Comparison of ENCODE assay signal across 1 cellular context in the genomic region with DNA sequence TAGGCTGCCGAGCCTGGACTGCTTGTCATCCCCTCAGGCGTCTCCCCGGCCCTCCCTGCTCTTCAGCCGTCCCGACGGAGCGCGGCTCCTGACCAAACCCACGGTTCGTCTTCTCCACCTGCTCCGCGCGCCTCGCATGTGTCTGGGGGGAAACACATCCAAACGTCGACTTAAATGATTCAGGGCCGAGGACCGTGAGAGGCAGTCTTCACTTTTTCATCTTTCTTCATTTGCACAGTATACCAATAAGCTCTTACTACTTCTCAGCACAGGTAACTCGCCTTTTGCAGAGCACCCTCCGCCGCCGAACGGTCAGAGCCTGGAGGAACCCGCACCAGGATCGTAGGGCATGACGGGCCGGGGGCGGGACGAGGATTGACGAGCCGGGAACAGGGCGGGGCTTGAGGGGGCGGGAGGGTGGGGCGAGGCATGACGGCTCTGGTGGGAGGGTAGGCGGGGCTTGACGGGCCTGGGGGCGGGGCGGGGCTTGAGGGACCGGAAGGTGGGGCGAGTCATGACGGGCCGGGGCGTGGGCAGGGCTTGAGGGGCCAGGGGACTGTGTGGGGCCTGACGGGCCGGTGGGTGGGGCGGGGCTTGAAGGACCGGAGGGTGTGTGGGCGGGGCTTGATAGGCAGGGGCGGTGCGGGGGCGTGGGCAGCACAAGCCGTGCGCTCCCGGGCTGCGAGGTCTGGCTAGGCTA.
TF ChIP-seq lines count a peak whose summit lies in the region.

A gene with protein sequence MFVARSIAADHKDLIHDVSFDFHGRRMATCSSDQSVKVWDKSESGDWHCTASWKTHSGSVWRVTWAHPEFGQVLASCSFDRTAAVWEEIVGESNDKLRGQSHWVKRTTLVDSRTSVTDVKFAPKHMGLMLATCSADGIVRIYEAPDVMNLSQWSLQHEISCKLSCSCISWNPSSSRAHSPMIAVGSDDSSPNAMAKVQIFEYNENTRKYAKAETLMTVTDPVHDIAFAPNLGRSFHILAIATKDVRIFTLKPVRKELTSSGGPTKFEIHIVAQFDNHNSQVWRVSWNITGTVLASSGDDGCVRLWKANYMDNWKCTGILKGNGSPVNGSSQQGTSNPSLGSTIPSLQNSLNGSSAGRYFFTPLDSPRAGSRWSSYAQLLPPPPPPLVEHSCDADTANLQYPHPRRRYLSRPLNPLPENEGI (plus strand): TSS at position 657 of the 700 bp plus-strand sequence. CDS start 111 bp downstream, outside the sequence.

TF ChIP-seq in HepG2, 621 proteins besides CTCF, POLR2A, EP300 and RAD21 (continued from another document):
- TF ChIP-seq ZBTB4 (CRISPR knock-in tag; IDR thresholded peaks at IDR 0.05; ENCODE audit: borderline replicate concordance) = 0 out of 2 replicates have a peak, but pooled peaks have one; percentile 54
- TF ChIP-seq, protein P1, sequence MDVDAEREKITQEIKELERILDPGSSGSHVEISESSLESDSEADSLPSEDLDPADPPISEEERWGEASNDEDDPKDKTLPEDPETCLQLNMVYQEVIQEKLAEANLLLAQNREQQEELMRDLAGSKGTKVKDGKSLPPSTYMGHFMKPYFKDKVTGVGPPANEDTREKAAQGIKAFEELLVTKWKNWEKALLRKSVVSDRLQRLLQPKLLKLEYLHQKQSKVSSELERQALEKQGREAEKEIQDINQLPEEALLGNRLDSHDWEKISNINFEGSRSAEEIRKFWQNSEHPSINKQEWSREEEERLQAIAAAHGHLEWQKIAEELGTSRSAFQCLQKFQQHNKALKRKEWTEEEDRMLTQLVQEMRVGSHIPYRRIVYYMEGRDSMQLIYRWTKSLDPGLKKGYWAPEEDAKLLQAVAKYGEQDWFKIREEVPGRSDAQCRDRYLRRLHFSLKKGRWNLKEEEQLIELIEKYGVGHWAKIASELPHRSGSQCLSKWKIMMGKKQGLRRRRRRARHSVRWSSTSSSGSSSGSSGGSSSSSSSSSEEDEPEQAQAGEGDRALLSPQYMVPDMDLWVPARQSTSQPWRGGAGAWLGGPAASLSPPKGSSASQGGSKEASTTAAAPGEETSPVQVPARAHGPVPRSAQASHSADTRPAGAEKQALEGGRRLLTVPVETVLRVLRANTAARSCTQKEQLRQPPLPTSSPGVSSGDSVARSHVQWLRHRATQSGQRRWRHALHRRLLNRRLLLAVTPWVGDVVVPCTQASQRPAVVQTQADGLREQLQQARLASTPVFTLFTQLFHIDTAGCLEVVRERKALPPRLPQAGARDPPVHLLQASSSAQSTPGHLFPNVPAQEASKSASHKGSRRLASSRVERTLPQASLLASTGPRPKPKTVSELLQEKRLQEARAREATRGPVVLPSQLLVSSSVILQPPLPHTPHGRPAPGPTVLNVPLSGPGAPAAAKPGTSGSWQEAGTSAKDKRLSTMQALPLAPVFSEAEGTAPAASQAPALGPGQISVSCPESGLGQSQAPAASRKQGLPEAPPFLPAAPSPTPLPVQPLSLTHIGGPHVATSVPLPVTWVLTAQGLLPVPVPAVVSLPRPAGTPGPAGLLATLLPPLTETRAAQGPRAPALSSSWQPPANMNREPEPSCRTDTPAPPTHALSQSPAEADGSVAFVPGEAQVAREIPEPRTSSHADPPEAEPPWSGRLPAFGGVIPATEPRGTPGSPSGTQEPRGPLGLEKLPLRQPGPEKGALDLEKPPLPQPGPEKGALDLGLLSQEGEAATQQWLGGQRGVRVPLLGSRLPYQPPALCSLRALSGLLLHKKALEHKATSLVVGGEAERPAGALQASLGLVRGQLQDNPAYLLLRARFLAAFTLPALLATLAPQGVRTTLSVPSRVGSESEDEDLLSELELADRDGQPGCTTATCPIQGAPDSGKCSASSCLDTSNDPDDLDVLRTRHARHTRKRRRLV (CRISPR knock-in tag; IDR thresholded peaks at IDR 0.05) = 0 out of 2 replicates have a peak, but pooled peaks have one; percentile 16
- 0 out of 2 replicates have a peak, but pooled peaks have one; percentile 22 for TF ChIP-seq ZNF558 (CRISPR knock-in tag; IDR thresholded peaks at IDR 0.05; ENCODE audit: borderline replicate concordance)
- TF ChIP-seq ZNF841 (CRISPR knock-in tag; IDR thresholded peaks at IDR 0.05; ENCODE audit: borderline replicate concordance) = no peak
- no peak for TF ChIP-seq NFIB (CRISPR knock-in tag; IDR thresholded peaks at IDR 0.05; ENCODE audit: borderline replicate concordance)
- peak; percentile 10; the same call in 1 of the 2 replicates for TF ChIP-seq ZNF281 (CRISPR knock-in tag; IDR thresholded peaks at IDR 0.05; ENCODE audit: borderline replicate concordance)
- TF ChIP-seq, protein P2, sequence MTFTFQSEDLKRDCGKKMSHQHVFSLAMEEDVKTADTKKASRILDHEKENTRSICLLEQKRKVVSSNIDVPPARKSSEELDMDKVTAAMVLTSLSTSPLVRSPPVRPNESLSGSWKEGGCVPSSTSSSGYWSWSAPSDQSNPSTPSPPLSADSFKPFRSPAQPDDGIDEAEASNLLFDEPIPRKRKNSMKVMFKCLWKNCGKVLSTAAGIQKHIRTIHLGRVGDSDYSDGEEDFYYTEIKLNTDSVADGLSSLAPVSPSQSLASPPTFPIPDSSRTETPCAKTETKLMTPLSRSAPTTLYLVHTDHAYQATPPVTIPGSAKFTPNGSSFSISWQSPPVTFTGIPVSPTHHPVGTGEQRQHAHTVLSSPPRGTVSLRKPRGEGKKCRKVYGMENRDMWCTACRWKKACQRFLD (CRISPR knock-in tag; IDR thresholded peaks at IDR 0.05; ENCODE audit: borderline replicate concordance) = no peak; the same call in 1 of the 2 replicates
- TF ChIP-seq, protein P3, sequence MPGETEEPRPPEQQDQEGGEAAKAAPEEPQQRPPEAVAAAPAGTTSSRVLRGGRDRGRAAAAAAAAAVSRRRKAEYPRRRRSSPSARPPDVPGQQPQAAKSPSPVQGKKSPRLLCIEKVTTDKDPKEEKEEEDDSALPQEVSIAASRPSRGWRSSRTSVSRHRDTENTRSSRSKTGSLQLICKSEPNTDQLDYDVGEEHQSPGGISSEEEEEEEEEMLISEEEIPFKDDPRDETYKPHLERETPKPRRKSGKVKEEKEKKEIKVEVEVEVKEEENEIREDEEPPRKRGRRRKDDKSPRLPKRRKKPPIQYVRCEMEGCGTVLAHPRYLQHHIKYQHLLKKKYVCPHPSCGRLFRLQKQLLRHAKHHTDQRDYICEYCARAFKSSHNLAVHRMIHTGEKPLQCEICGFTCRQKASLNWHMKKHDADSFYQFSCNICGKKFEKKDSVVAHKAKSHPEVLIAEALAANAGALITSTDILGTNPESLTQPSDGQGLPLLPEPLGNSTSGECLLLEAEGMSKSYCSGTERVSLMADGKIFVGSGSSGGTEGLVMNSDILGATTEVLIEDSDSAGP (CRISPR knock-in tag; IDR thresholded peaks at IDR 0.05; ENCODE audit: borderline replicate concordance) = 0 out of 2 replicates have a peak, but pooled peaks have one; percentile 2
- peak; percentile 20; the same call in 1 of the 2 replicates for TF ChIP-seq GLI4 (CRISPR knock-in tag; IDR thresholded peaks at IDR 0.05; ENCODE audit: borderline replicate concordance)
- TF ChIP-seq KDM5A (IDR thresholded peaks at IDR 0.05; ENCODE audit: borderline replicate concordance, low read length) = 0 out of 2 replicates have a peak, but pooled peaks have one; percentile 41
- 0 out of 2 replicates have a peak, but pooled peaks have one; percentile 14 for TF ChIP-seq NR1H2 (CRISPR knock-in tag; IDR thresholded peaks at IDR 0.05; ENCODE audit: borderline replicate concordance, low read depth)
- peak; percentile 29 to 34; a peak in 3 of 4 replicates for TF ChIP-seq HMGXB4 (CRISPR knock-in tag; IDR thresholded peaks at IDR 0.05; ENCODE audit: borderline replicate concordance in 1 of 2, low read depth in 1 of 2)
- peak; percentile 58; the same call in 1 of the 2 replicates for TF ChIP-seq MYC (CRISPR knock-in tag; IDR thresholded peaks at IDR 0.05; ENCODE audit: borderline replicate concordance)
